In the genomic region with DNA sequence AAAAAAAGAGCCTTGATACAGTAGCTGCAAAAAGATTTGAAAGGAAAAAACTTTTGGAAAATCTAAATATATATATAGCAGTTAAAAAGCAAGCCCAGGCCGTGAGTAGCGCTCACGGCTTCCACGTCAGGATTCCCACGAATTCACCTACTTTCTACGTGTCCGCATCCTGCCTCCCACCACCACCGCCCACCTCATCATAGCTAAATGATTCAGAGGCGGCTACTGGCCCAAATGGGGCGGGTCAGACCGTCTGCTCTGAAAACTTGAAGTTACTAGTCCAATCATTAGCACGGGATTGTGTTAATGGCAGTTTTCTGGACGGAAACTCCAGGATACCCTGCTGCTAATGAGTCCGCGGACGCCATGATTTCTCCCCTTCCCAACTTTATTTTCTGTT, we compare ENCODE assay signal across 12 cellular contexts. TPM values are rescaled to one million over a fixed set of nuclear protein-coding genes. Genes with fewer than 3 reads are reported as not detected.
DNase-seq lines count a peak whose midpoint lies in the region; ATAC-seq and TF ChIP-seq lines count a peak whose summit lies in the region.
"Had no signal": no experiment of that assay in that cellular context is flagged by ENCODE, and none has a peak within 500 bp of the region (broad histone marks: within the 10 kb centered on the region; RNA-seq: fewer than 3 reads in every experiment).

No MANE protein-coding gene starts in this region.

- H3K9me3 ChIP-seq in OCI-LY3 (ENCODE audit: insufficient read depth, low read length) (no peaks in the 10 kb centered on the region), suprapubic skin (no peaks in the 10 kb centered on the region), aorta (ENCODE audit: control insufficient read depth, low read length) (no peaks in the 10 kb centered on the region), vagina (no peaks in the 10 kb centered on the region)
- H3K9me3 ChIP-seq: pancreas had no signal

- no peak overlapping the region for H3K27ac Mint-ChIP-seq in activated naive CD8-positive, alpha-beta T cell
- H3K27ac Mint-ChIP-seq in activated naive CD8-positive, alpha-beta T cell treated with anti-CD3 and anti-CD28 coated beads for 36 hours: no peak overlapping the region

- H3K4me3 ChIP-seq in OCI-LY3 (ENCODE audit: low read length): peak overlapping the region; percentile 85
- peak overlapping the region in 50 of 59 donors; percentile 63 to 99 (median 91) for H3K4me3 ChIP-seq in dorsolateral prefrontal cortex
- peak overlapping the region; percentile 70 for H3K4me3 ChIP-seq in suprapubic skin
- no peak overlapping the region for H3K4me3 ChIP-seq in aorta (ENCODE audit: low read length in 2 of 2)
- peak overlapping the region in 1 of 2 donors; percentile 95 for H3K4me3 ChIP-seq in vagina
- H3K4me3 ChIP-seq: cardiac muscle cell had no signal

- intact Hi-C loops in dorsolateral prefrontal cortex (cut with DNase I) (loop anchor here (5.0 kb wide), 1 partner anchor 138 kb away; no protein-coding TSS in a partner anchor), aorta (cut with DNase I) (no loop called here), vagina (cut with DNase I) (no loop called here)

- H4K20me1 ChIP-seq in OCI-LY3 (ENCODE audit: insufficient read depth, low read length): peaks cover 8% of the 10 kb centered on the region

- no peaks in the 10 kb centered on the region for H3K9me3 Mint-ChIP-seq in activated naive CD8-positive, alpha-beta T cell (ENCODE audit: low read depth)
- H3K9me3 Mint-ChIP-seq in activated naive CD8-positive, alpha-beta T cell treated with anti-CD3 and anti-CD28 coated beads for 36 hours: peaks cover 2% of the 10 kb centered on the region

- H3K27ac ChIP-seq in OCI-LY3 (ENCODE audit: low read length): no peak overlapping the region
- peak overlapping the region in 46 of 59 donors; percentile 91 to 100 (median 99) for H3K27ac ChIP-seq in dorsolateral prefrontal cortex
- no peak overlapping the region for H3K27ac ChIP-seq in suprapubic skin
- H3K27ac ChIP-seq in aorta (ENCODE audit: low read depth in 1 of 2, low read length in 2 of 2): no peak overlapping the region
- no peak overlapping the region for H3K27ac ChIP-seq in vagina
- H3K27ac ChIP-seq: C4-2B, cardiac muscle cell, pancreas had no signal

- H3K79me2 ChIP-seq in OCI-LY3 (ENCODE audit: low read length): peaks cover 20% of the 10 kb centered on the region

- H3K9ac ChIP-seq in OCI-LY3 (ENCODE audit: low read length): no peak overlapping the region

- TF ChIP-seq EP300 in suprapubic skin (IDR thresholded peaks at IDR 0.05): no peak

- peaks cover 4% of the 10 kb centered on the region for H3K36me3 ChIP-seq in OCI-LY3 (replicated peaks; ENCODE audit: low read depth, low read length)
- no peaks in the 10 kb centered on the region for H3K36me3 ChIP-seq in suprapubic skin
- no peaks in the 10 kb centered on the region for H3K36me3 ChIP-seq in aorta (ENCODE audit: control insufficient read depth in 1 of 2, insufficient read depth in 2 of 2, low read length in 1 of 2)
- no peaks in the 10 kb centered on the region for H3K36me3 ChIP-seq in vagina
- H3K36me3 ChIP-seq: cardiac muscle cell, pancreas had no signal

- 89% methylated on average over 16 of the region's 16 CpGs for WGBS in suprapubic skin
- 82 to 92% methylated on average over 16 of the region's 16 CpGs for WGBS in aorta, 2 donors

- H3K4me1 Mint-ChIP-seq in activated naive CD8-positive, alpha-beta T cell (ENCODE audit: low read depth): peaks cover 31% of the 10 kb centered on the region
- peaks cover 20% of the 10 kb centered on the region for H3K4me1 Mint-ChIP-seq in activated naive CD8-positive, alpha-beta T cell treated with anti-CD3 and anti-CD28 coated beads for 36 hours

- peak overlapping the region; percentile 86 for H3K4me3 Mint-ChIP-seq in activated naive CD8-positive, alpha-beta T cell
- H3K4me3 Mint-ChIP-seq in activated naive CD8-positive, alpha-beta T cell treated with anti-CD3 and anti-CD28 coated beads for 36 hours: no peak overlapping the region

- peaks cover 3% of the 10 kb centered on the region for H3K27me3 Mint-ChIP-seq in activated naive CD8-positive, alpha-beta T cell
- peaks cover 23% of the 10 kb centered on the region for H3K27me3 Mint-ChIP-seq in activated naive CD8-positive, alpha-beta T cell treated with anti-CD3 and anti-CD28 coated beads for 36 hours

- H3K36me3 Mint-ChIP-seq in activated naive CD8-positive, alpha-beta T cell: peaks cover 3% of the 10 kb centered on the region
- H3K36me3 Mint-ChIP-seq in activated naive CD8-positive, alpha-beta T cell treated with anti-CD3 and anti-CD28 coated beads for 36 hours: peaks cover 11% of the 10 kb centered on the region

- H2AFZ ChIP-seq in OCI-LY3 (ENCODE audit: low read depth, low read length): no peak overlapping the region

- H3K27me3 ChIP-seq in OCI-LY3 (ENCODE audit: low read depth, low read length) (peaks cover 34% of the 10 kb centered on the region), dorsolateral prefrontal cortex (no peaks in the 10 kb centered on the region), suprapubic skin (peaks cover 15% of the 10 kb centered on the region), aorta (ENCODE audit: control insufficient read depth in 1 of 2, insufficient read depth in 2 of 2, low read length in 1 of 2) (no peaks in the 10 kb centered on the region), vagina (no peaks in the 10 kb centered on the region)
- H3K27me3 ChIP-seq: pancreas had no signal

- H3K4me2 ChIP-seq in OCI-LY3 (ENCODE audit: low read length): peak overlapping the region; percentile 79

- no peak for DNase-seq in activated naive CD8-positive, alpha-beta T cell treated with anti-CD3 and anti-CD28 coated beads for 36 hours
- DNase-seq in dorsolateral prefrontal cortex: peak in 2 of 10 donors; percentile 19 to 68
- DNase-seq in suprapubic skin (ENCODE audit: low spot score in 2 of 2): no peak
- no peak for DNase-seq in aorta
- DNase-seq in vagina (ENCODE audit: extremely low spot score in 2 of 2): no peak
- DNase-seq: NCI-H2029, pancreas had no signal

- TF ChIP-seq POLR2A in suprapubic skin (IDR thresholded peaks at IDR 0.05) (no peak), vagina (IDR thresholded peaks at IDR 0.05) (no peak)

- H3K4me1 ChIP-seq in OCI-LY3 (ENCODE audit: low read length) (peaks cover 15% of the 10 kb centered on the region), suprapubic skin (peaks cover 39% of the 10 kb centered on the region), aorta (ENCODE audit: control insufficient read depth in 1 of 2, insufficient read depth in 2 of 2, low read length in 2 of 2) (no peaks in the 10 kb centered on the region), vagina (peaks cover 26% of the 10 kb centered on the region)

- TF ChIP-seq CTCF in OCI-LY3 (IDR thresholded peaks at IDR 0.05; ENCODE audit: low read depth, low read length): no peak
- TF ChIP-seq CTCF in dorsolateral prefrontal cortex (IDR thresholded peaks at IDR 0.05 in 54 of 56, conservative IDR thresholded peaks at IDR 0.05 in 2 of 56; ENCODE audit: low read depth in 1 of 56, partially characterized antibody in 56 of 56): no peak
- no peak for TF ChIP-seq CTCF in suprapubic skin (IDR thresholded peaks at IDR 0.05)
- TF ChIP-seq CTCF in vagina (IDR thresholded peaks at IDR 0.05): no peak

- ATAC-seq in HG02870 (IDR thresholded peaks at IDR 0.05; ENCODE audit: unreplicated experiment) (no peak), aorta (ENCODE audit: low FRiP score) (no peak)
- ATAC-seq: pancreas had no signal

RNA-seq across cellular contexts. Expression of a gene that starts 1.3 kb away (rescaled TPM):
- 1 to 10 TPM; 7.6 to 8.2 TPM for total RNA-seq in activated naive CD8-positive, alpha-beta T cell treated with anti-CD3 and anti-CD28 coated beads for 36 hours
- total RNA-seq in dorsolateral prefrontal cortex (10 to 100 TPM; 35.1 to 95.8 (median 63.1) TPM), suprapubic skin (10 to 100 TPM; 16.3 to 33.1 (median 16.8) TPM), aorta (1 to 10 TPM; 3.5 to 6.6 TPM), vagina (3.9 TPM)
- polyA plus RNA-seq in aorta: 1 to 10 TPM; 2.1 to 2.3 TPM

Comparison
In these comparisons a context has a peak if more than half of its experiments do, and no peak if none do; other contexts are left out.
1. H3K27ac ChIP-seq: peak in dorsolateral prefrontal cortex (46 of 59); none in OCI-LY3 (single experiment), suprapubic skin (single experiment), aorta (0 of 2) and vagina (single experiment).
2. H3K4me3 ChIP-seq: peak in OCI-LY3 (single experiment), dorsolateral prefrontal cortex (50 of 59) and suprapubic skin (single experiment); none in aorta (0 of 2).
3. intact Hi-C loops: an anchor here in dorsolateral prefrontal cortex (5.0 kb wide); none called in aorta and vagina.